Comparison of ENCODE assay signal across 8 cellular contexts in the genomic region with DNA sequence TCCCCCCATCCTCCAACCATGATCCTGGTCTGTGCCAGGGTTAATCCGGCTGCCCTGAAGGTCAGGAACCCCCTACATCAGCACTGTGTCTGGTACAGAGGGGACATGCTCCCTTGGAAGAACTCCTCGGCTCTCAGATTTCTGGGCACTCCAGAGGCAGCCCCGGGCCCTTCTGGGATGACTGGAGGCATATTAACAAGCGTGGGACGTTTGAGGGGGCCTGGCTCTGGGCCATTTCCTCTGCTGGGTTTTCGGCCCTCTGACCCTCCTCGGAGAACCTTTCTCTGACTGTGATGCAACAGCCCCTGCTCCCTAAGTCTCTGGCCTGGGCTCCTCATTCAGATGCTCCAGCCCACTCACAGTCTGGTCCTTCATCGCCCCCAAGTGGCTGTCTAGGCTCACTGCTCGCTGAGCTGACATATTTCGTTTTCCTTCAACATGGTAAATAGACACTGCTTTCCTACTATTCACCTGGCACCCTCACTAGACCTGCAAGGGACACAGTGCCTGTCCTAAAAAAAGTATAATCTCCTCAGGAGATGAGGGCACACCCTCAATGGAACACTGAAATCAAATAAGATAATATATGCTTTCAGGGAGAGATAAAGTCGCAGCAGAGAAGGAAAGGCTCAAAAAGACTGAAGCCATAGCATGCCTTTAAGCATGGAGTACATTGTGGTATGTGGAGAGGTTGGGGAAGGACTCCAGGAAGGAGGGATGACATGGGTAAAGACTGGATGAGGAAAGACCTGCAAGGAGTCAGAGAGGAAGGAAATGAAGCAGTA.
DNase-seq lines count a peak whose midpoint lies in the region; ATAC-seq, FAIRE-seq and TF ChIP-seq lines count a peak whose summit lies in the region.

No MANE protein-coding gene starts in this region.

- in situ Hi-C loops in KBM-7 (cut with MboI; ENCODE audit: low pct_unique_long_range_greater_than_20kb, low sequenced_read_pairs): no loop called here

- peak; percentile 86 for ATAC-seq in GM21723 (IDR thresholded peaks at IDR 0.05; ENCODE audit: unreplicated experiment)
- no peak for ATAC-seq in stimulated activated naive CD8-positive, alpha-beta T cell treated with anti-CD3 and anti-CD28 coated beads, Interleukin-15, Interleukin-2, amounts not matched to agents 100 U/mL and 50 U/mL, for 24 hours

- TF ChIP-seq CTCF in cardiac fibroblast (IDR thresholded peaks at IDR 0.05; ENCODE audit: low read depth, low read length): peak; percentile 92

- FAIRE-seq in RCC 7860 (lab: Jason Lieb, UNC): no peak

- no peak overlapping the region for H3K4me3 ChIP-seq in cardiac fibroblast (replicated peaks in 1 of 2; ENCODE audit: low read depth in 2 of 2, low read length in 2 of 2)

- DNase-seq in activated gamma-delta T cell treated with Interleukin-2 at 50 U/mL for 16 hours (peak; percentile 7), activated gamma-delta T cell (lab: John Stamatoyannopoulos, UW) (no peak), KBM-7 (peak; percentile 61), RCC 7860 (ENCODE audit: low spot score) (peak; percentile 26), cardiac fibroblast (ENCODE audit: low read depth in 2 of 2) (peak; percentile 80 to 81), kidney glomerular epithelial cell (lab: John Stamatoyannopoulos, UW) (peak; percentile 62)
- peak; percentile 37 for DNase-seq in stimulated activated naive CD8-positive, alpha-beta T cell treated with anti-CD3 and anti-CD28 coated beads, Interleukin-15, Interleukin-2, amounts not matched to agents 100 U/mL and 50 U/mL, for 24 hours
